In the genomic region with DNA sequence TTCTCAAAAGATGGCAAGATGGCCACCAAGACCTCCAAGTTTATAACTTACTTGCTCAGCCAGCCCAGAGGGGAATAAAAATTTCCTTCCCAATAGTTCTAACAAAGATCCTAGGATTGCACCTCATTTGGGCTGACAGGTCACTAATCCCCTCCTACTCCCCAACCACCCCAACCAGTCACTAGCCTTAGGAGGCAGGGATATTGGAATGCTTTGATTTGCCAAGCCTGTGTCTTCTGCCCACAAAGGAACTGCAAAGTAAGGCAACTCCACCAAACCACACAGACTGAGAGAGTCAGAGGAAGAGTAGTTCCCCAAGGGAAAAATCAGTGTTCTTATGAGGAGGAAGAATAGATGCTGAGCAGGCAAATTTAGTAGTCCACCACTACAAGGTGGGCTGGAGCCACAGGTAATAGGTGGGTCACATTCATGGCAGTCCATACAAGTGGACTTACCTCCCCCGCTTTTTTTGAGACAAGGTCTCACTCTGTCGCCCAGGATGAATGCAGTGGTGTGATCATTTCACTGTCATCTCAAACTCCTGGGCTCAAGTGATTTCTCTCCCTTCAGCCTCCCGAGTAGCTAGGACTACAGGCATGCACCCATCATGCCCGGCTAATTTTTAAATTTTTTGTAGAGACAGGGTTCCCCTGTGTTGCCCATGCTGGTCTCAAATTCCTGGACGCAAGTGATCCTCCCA, we compare ENCODE assay signal across 13 cellular contexts. TPM values are rescaled to one million over a fixed set of nuclear protein-coding genes. Genes with fewer than 3 reads are reported as not detected.
DNase-seq lines count a peak whose midpoint lies in the region; TF ChIP-seq lines count a peak whose summit lies in the region.
"Had no signal": no experiment of that assay in that cellular context is flagged by ENCODE, and none has a peak within 500 bp of the region (broad histone marks: within the 10 kb centered on the region; RNA-seq: fewer than 3 reads in every experiment).

No MANE protein-coding gene starts in this region.

- H3K9me3 Mint-ChIP-seq in neural crest cell, result peaks cover 2% of the 10 kb centered on the region
- H3K9me3 Mint-ChIP-seq: naive thymus-derived CD8-positive, alpha-beta T cell had no signal

- WGBS in sigmoid colon, 2 donors, result 87 to 91% methylated on average over 5 of the region's 5 CpGs

- TF ChIP-seq CTCF in NB4 (IDR thresholded peaks at IDR 0.05; ENCODE audit: low read depth, low read length) (no peak), neural crest cell (conservative IDR thresholded peaks at IDR 0.05) (no peak), sigmoid colon (IDR thresholded peaks at IDR 0.05) (no peak)

- H3K4me1 Mint-ChIP-seq in neural crest cell, result peaks cover 32% of the 10 kb centered on the region

- H3K4me1 ChIP-seq in sigmoid colon, result peaks cover 0 to 17% (median 13%) of the 10 kb centered on the region in 4 donors

- intact Hi-C loops in sigmoid colon (cut with DNase I), result no loop called here

- no peaks in the 10 kb centered on the region for H3K9me3 ChIP-seq in sigmoid colon

- peak overlapping the region; percentile 18 for H3K27ac ChIP-seq in epithelial cell of prostate
- H3K27ac ChIP-seq in sigmoid colon, result no peak overlapping the region

- no peak overlapping the region for H3K27ac Mint-ChIP-seq in neural crest cell (ENCODE audit: unreplicated experiment)

- peaks cover 3% of the 10 kb centered on the region for H3K27me3 Mint-ChIP-seq in neural crest cell (ENCODE audit: low read depth)
- H3K27me3 Mint-ChIP-seq: naive thymus-derived CD8-positive, alpha-beta T cell had no signal

- no peak overlapping the region for H3K4me3 ChIP-seq in NB4 (ENCODE audit: low read depth, low read length)
- H3K4me3 ChIP-seq in sigmoid colon, result no peak overlapping the region
- H3K4me3 ChIP-seq: GM12878 had no signal

- peaks cover 2% of the 10 kb centered on the region for H3K36me3 Mint-ChIP-seq in neural crest cell (ENCODE audit: low read depth)
- H3K36me3 Mint-ChIP-seq: naive thymus-derived CD8-positive, alpha-beta T cell had no signal

- no peak for TF ChIP-seq EP300 in sigmoid colon (IDR thresholded peaks at IDR 0.05)

- no peaks in the 10 kb centered on the region for H3K36me3 ChIP-seq in sigmoid colon

- DNase-seq in EH (ENCODE audit: low read depth) (peak; percentile 72), NB4 (ENCODE audit: low read depth) (peak; percentile 33), epithelial cell of prostate (ENCODE audit: low read depth, low spot score) (no peak), neural crest cell (ENCODE audit: low read depth, low spot score) (no peak), NCI-H82 treated with DMSO at 0.1 percent for 48 hours (lab: John Stamatoyannopoulos, UW; ENCODE audit: unreplicated experiment) (no peak), sigmoid colon (no peak), HuH-7.5 (ENCODE audit: low spot score) (no peak), cerebellar nuclear complex (lab: John Stamatoyannopoulos, UW) (no peak)
- DNase-seq: HCEC 1CT; Karpas-422; naive thymus-derived CD8-positive, alpha-beta T cell; NCI-H2107 had no signal

- no peak for TF ChIP-seq POLR2A in NB4 (IDR thresholded peaks at IDR 0.05; ENCODE audit: extremely low read depth, insufficient read length)
- TF ChIP-seq POLR2A in sigmoid colon (IDR thresholded peaks at IDR 0.05), result no peak

- H3K4me3 Mint-ChIP-seq in neural crest cell, result peak overlapping the region; percentile 69
- H3K4me3 Mint-ChIP-seq: naive thymus-derived CD8-positive, alpha-beta T cell had no signal

- H3K27me3 ChIP-seq in sigmoid colon, result no peaks in the 10 kb centered on the region

RNA-seq across cellular contexts. Expression of a gene that starts 3.7 kb away (rescaled TPM):
- total RNA-seq in neural crest cell (34.8 and 36.0 TPM in 2 replicates), sigmoid colon (1 to 10 TPM; 2.0 to 6.7 (median 3.7) TPM)
- 10 to 100 TPM in 1 of 3 donors, 1 to 10 TPM in 2; 3.6 to 11.9 (median 3.7) TPM for polyA plus RNA-seq in sigmoid colon

RNA-seq across cellular contexts. Expression of a gene that starts 38.8 kb away (rescaled TPM):
- total RNA-seq in neural crest cell (63.6 and 70.0 TPM in 2 replicates), sigmoid colon (10 to 100 TPM; 33.4 to 47.0 (median 41.6) TPM)
- polyA plus RNA-seq in sigmoid colon, result 10 to 100 TPM in 1 of 3 donors, 1 to 10 TPM in 2; 6.0 to 15.3 (median 9.5) TPM

RNA-seq across cellular contexts. Expression of a gene that starts 55.4 kb away (rescaled TPM):
- 292 and 299 TPM in 2 replicates for total RNA-seq in neural crest cell
- 10 to 100 TPM; 67.2 to 80.6 (median 73.6) TPM for total RNA-seq in sigmoid colon
- polyA plus RNA-seq in sigmoid colon, result 10 to 100 TPM; 58.0 to 83.7 (median 66.1) TPM

Comparison
In these comparisons a context has a peak if more than half of its experiments do, and no peak if none do; other contexts are left out.
1. DNase-seq: peak in EH (single experiment) and NB4 (single experiment); none in epithelial cell of prostate (single experiment), neural crest cell (single experiment), NCI-H82 treated with DMSO at 0.1 percent for 48 hours (single experiment), sigmoid colon (single experiment), HuH-7.5 (single experiment) and cerebellar nuclear complex (0 of 2).